Comparison of ENCODE assay signal across 13 cellular contexts in genomic region chr2:214127178-214127970, GRCh38.
A peak's percentile ranks its signal among the peaks of the same experiment; 100 is the strongest.
DNase-seq lines count a peak whose midpoint lies in the region; ATAC-seq and TF ChIP-seq lines count a peak whose summit lies in the region.
"Had no signal": no experiment of that assay in that cellular context is flagged by ENCODE, and none has a peak within 500 bp of the region (broad histone marks: within the 10 kb centered on the region; RNA-seq: fewer than 3 reads in every experiment).

No MANE protein-coding gene starts in this region.

- WGBS in GM23248 (ENCODE audit: low coverage in 1 of 2, low lambda C conversion rate in 2 of 2, missing lambda C conversion rate in 2 of 2), 2 experiments = 0 to 3% methylated on average over 1 of the region's 1 CpG
- 38% methylated on average over 1 of the region's 1 CpG for WGBS in SK-N-SH (ENCODE audit: low lambda C conversion rate)
- WGBS in psoas muscle, 3 donors = 43 to 58% (median 44%) methylated on average over 1 of the region's 1 CpG

- peak; percentile 84 for DNase-seq in GM23248
- DNase-seq in SK-N-SH = no peak
- peak; percentile 59 for DNase-seq in fibroblast of villous mesenchyme (ENCODE audit: low read depth)
- DNase-seq in psoas muscle = peak; percentile 46 to 60
- no peak for DNase-seq in mucosa of descending colon
- DNase-seq in HK-2 (ENCODE audit: unreplicated experiment) = no peak
- DNase-seq: activated T-cell treated with anti-CD3 and anti-CD28 coated beads for 4 hours, DMS79, NCI-H1436 had no signal

- H3K4me2 ChIP-seq in GM23248 (ENCODE audit: unreplicated experiment) (peak overlapping the region; percentile 9), SK-N-SH (no peak overlapping the region)

- TF ChIP-seq EP300 in SK-N-SH (IDR thresholded peaks at IDR 0.05; ENCODE audit: borderline replicate concordance in 1 of 2, low read depth in 1 of 2, low read length in 1 of 2) = no peak

- H3K4me3 ChIP-seq in GM23248 (no peak overlapping the region), SK-N-SH (ENCODE audit: low read depth in 2 of 2, low read length in 1 of 2) (no peak overlapping the region), fibroblast of villous mesenchyme (ENCODE audit: low read depth, low read length) (no peak overlapping the region), psoas muscle (no peak overlapping the region), mucosa of descending colon (no peak overlapping the region)
- H3K4me3 ChIP-seq: heart left ventricle had no signal

- H3K36me3 ChIP-seq in GM23248 (ENCODE audit: low read depth) (no peaks in the 10 kb centered on the region), SK-N-SH (replicated peaks in 1 of 2; ENCODE audit: control insufficient read depth in 1 of 2, insufficient read depth in 2 of 2, low read length in 1 of 2) (no peaks in the 10 kb centered on the region), psoas muscle (ENCODE audit: insufficient read depth in 1 of 2, low read depth in 1 of 2) (no peaks in the 10 kb centered on the region), mucosa of descending colon (ENCODE audit: low read depth) (no peaks in the 10 kb centered on the region)
- H3K36me3 ChIP-seq: heart left ventricle had no signal

- H4K20me1 ChIP-seq in GM23248 (ENCODE audit: insufficient read depth) = no peaks in the 10 kb centered on the region
- H4K20me1 ChIP-seq in SK-N-SH (ENCODE audit: insufficient read depth) = no peaks in the 10 kb centered on the region

- H3K9me3 ChIP-seq in GM23248 (ENCODE audit: low read depth) = no peaks in the 10 kb centered on the region
- no peaks in the 10 kb centered on the region for H3K9me3 ChIP-seq in SK-N-SH
- no peaks in the 10 kb centered on the region for H3K9me3 ChIP-seq in psoas muscle
- H3K9me3 ChIP-seq in mucosa of descending colon = no peaks in the 10 kb centered on the region
- H3K9me3 ChIP-seq: heart left ventricle had no signal

- ATAC-seq in psoas muscle = no peak
- no peak for ATAC-seq in HG03571 (IDR thresholded peaks at IDR 0.05; ENCODE audit: unreplicated experiment)
- no peak for ATAC-seq in mucosa of descending colon
- no peak for ATAC-seq in GM18909 (IDR thresholded peaks at IDR 0.05; ENCODE audit: poor library complexity, unreplicated experiment)
- ATAC-seq: heart left ventricle; stimulated activated effector memory CD8-positive, alpha-beta T cell treated with anti-CD3 and anti-CD28 coated beads, Interleukin-12 subunit alpha, Interleukin-12 subunit beta, amount 100 ng/mL, for 72 hours had no signal

- H3K9ac ChIP-seq in GM23248 (no peak overlapping the region), SK-N-SH (no peak overlapping the region)

- H3K9me2 ChIP-seq in GM23248 (ENCODE audit: insufficient read depth) (no peaks in the 10 kb centered on the region), SK-N-SH (no peaks in the 10 kb centered on the region)

- H3K4me1 ChIP-seq in GM23248 (ENCODE audit: insufficient read depth) (peaks cover 24% of the 10 kb centered on the region), SK-N-SH (ENCODE audit: control insufficient read depth in 1 of 2, insufficient read depth in 2 of 2, low read depth in 1 of 2, low read length in 1 of 2) (no peaks in the 10 kb centered on the region; a peak in 1 of 4 replicates), psoas muscle (no peaks in the 10 kb centered on the region), mucosa of descending colon (ENCODE audit: low read depth) (no peaks in the 10 kb centered on the region)
- H3K4me1 ChIP-seq: heart left ventricle had no signal

- H3F3A ChIP-seq in GM23248 (ENCODE audit: insufficient read depth) = peaks cover 12% of the 10 kb centered on the region; the same call in 1 of the 2 replicates
- H3F3A ChIP-seq in SK-N-SH (replicated peaks; ENCODE audit: insufficient read depth) = no peaks in the 10 kb centered on the region

- CTCF ChIA-PET in SK-N-SH (lab: Yijun Ruan, JAX) = interaction anchor here (1.0 to 1.4 kb wide), 3 partner anchors 10 to 283 kb away, joined by 3 to 4 read pairs (median 3); partner anchors contain the start of gene VWC2L

- peak overlapping the region; percentile 24 for H3K27ac ChIP-seq in GM23248
- peak overlapping the region in 1 of 2 experiments; percentile 45; a peak in 1 of 4 replicates for H3K27ac ChIP-seq in SK-N-SH (ENCODE audit: low read depth in 2 of 2, low read length in 1 of 2)
- no peak overlapping the region for H3K27ac ChIP-seq in psoas muscle
- H3K27ac ChIP-seq: heart left ventricle had no signal

- H3K79me2 ChIP-seq in GM23248 (ENCODE audit: insufficient read depth) (no peaks in the 10 kb centered on the region), SK-N-SH (ENCODE audit: insufficient read depth) (no peaks in the 10 kb centered on the region)

- in situ Hi-C loops in GM23248 (cut with MboI) = no loop called here

- TF ChIP-seq CTCF in SK-N-SH (IDR thresholded peaks at IDR 0.05) (no peak), fibroblast of villous mesenchyme (IDR thresholded peaks at IDR 0.05; ENCODE audit: insufficient read depth, low read depth, low read length) (no peak), psoas muscle (IDR thresholded peaks at IDR 0.05) (no peak), mucosa of descending colon (IDR thresholded peaks at IDR 0.05) (no peak)

- intact Hi-C loops in psoas muscle (cut with DNase I) = no loop called here
- intact Hi-C loops in mucosa of descending colon (cut with DNase I, micrococcal nuclease) = no loop called here

- POLR2A ChIA-PET in SK-N-SH (lab: Yijun Ruan, JAX) = no interaction called here

- H2AFZ ChIP-seq in GM23248 = 0 out of 2 replicates have a peak overlapping the region, but pooled peaks have one; percentile 2
- peak overlapping the region; percentile 60; the same call in 1 of the 2 replicates for H2AFZ ChIP-seq in SK-N-SH (ENCODE audit: low read depth)

- no peak for TF ChIP-seq RAD21 in SK-N-SH (IDR thresholded peaks at IDR 0.05; ENCODE audit: low read length)

- H3K27me3 ChIP-seq in GM23248 (replicated peaks; ENCODE audit: insufficient read depth) = no peaks in the 10 kb centered on the region
- no peaks in the 10 kb centered on the region for H3K27me3 ChIP-seq in SK-N-SH (ENCODE audit: insufficient read depth)
- H3K27me3 ChIP-seq in psoas muscle (ENCODE audit: insufficient read depth in 3 of 3, low read length in 2 of 3) = peaks cover 0 to 3% (median 0%) of the 10 kb centered on the region in 3 donors
- H3K27me3 ChIP-seq: heart left ventricle had no signal

TF ChIP-seq in SK-N-SH, 30 proteins besides CTCF, POLR2A, EP300 and RAD21 (continues in another document):
- no peak for TF ChIP-seq USF2 (IDR thresholded peaks at IDR 0.05; ENCODE audit: borderline replicate concordance, low read depth, low read length)
- TF ChIP-seq YY1 (IDR thresholded peaks at IDR 0.05; ENCODE audit: low read depth) = no peak
- TF ChIP-seq TCF12 (IDR thresholded peaks at IDR 0.05) = no peak; the same call in 1 of the 2 replicates
- no peak for TF ChIP-seq MXI1 (IDR thresholded peaks at IDR 0.05; ENCODE audit: low read depth, low read length)
- no peak for TF ChIP-seq NFIC (IDR thresholded peaks at IDR 0.05; ENCODE audit: borderline replicate concordance)
- TF ChIP-seq NRF1 (IDR thresholded peaks at IDR 0.05; ENCODE audit: low read depth, low read length) = no peak
- no peak for TF ChIP-seq MAX (IDR thresholded peaks at IDR 0.05; ENCODE audit: low read depth)
- TF ChIP-seq RFX5 (IDR thresholded peaks at IDR 0.05; ENCODE audit: low read length) = no peak
- no peak for TF ChIP-seq GATA2 (CRISPR knock-in tag; IDR thresholded peaks at IDR 0.05)
- no peak for TF ChIP-seq TEAD4 (IDR thresholded peaks at IDR 0.05; ENCODE audit: borderline replicate concordance, insufficient read depth)
- no peak for TF ChIP-seq ZBTB33 (IDR thresholded peaks at IDR 0.05; ENCODE audit: borderline replicate concordance, low read depth)
- no peak for TF ChIP-seq JUND (IDR thresholded peaks at IDR 0.05)
- no peak for TF ChIP-seq SMC3 (IDR thresholded peaks at IDR 0.05; ENCODE audit: low read depth, low read length)
- TF ChIP-seq FOSL2 (IDR thresholded peaks at IDR 0.05; ENCODE audit: borderline replicate concordance, low read depth) = no peak; the same call in 1 of the 2 replicates

Comparison
In these comparisons a context has a peak if more than half of its experiments do, and no peak if none do; other contexts are left out.
1. DNase-seq: peak in GM23248 (single experiment), fibroblast of villous mesenchyme (single experiment) and psoas muscle (2 of 2); none in SK-N-SH (single experiment), mucosa of descending colon (0 of 3) and HK-2 (single experiment).